1 cellular context compared by ENCODE assay signal in the genomic region with DNA sequence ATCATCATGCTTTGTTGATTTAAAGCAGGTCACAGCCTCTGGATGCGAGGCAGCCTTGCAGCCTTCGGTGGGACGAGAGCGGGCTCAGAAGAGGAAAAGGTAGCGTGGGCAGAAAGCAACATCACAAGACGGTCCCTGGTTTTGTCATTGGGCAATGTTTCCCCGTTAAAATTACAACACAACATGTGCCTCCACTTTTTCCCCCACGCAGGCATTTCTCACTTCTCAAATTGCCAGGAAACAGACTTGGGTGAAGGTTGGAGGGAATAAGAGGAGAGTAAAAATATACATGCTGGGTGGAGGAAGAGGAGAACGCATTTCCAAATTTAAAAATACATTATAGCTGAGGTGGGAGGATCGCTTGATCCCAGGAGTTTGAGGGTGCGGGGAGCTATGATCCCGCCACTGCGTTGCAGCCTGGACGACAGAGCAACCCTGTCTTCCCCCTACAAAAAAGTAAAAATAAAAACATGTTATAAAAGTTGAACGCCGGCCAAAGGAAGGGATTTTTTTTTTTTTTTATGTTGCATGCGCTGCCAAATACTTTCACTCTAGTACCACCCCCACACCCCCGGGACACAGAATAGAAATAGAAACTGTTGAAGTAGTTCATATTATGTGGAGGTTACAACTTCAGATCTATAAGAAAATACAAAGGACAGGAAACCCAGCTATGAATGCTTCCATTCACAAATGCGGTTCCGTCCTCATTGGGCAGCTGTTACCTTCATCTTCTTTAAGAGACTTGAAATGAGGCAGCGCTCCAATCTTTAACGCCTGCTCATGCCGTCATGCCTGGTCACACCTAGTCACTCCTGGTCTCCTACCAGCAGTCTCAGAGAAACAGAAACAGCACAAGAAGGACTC.
TF ChIP-seq lines count a peak whose summit lies in the region.

No MANE protein-coding gene starts in this region.

TF ChIP-seq in endothelial cell of umbilical vein, 7 proteins besides CTCF, POLR2A, EP300 and RAD21:
- no peak for TF ChIP-seq GATA2 (IDR thresholded peaks at IDR 0.05; ENCODE audit: insufficient read depth, insufficient read length, low read depth, low read length)
- no peak for TF ChIP-seq FOS (IDR thresholded peaks at IDR 0.05; ENCODE audit: borderline replicate concordance, insufficient read depth, low read length)
- no peak for TF ChIP-seq POLR2AphosphoS5 (IDR thresholded peaks at IDR 0.05; ENCODE audit: insufficient read depth, low read depth, low read length)
- no peak for TF ChIP-seq JUN (IDR thresholded peaks at IDR 0.05; ENCODE audit: borderline replicate concordance, insufficient read depth, insufficient read length, low read depth)
- TF ChIP-seq MYC (IDR thresholded peaks at IDR 0.05; ENCODE audit: low read depth, low read length) = no peak
- TF ChIP-seq, protein P1, sequence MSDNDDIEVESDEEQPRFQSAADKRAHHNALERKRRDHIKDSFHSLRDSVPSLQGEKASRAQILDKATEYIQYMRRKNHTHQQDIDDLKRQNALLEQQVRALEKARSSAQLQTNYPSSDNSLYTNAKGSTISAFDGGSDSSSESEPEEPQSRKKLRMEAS (IDR thresholded peaks at IDR 0.05; ENCODE audit: insufficient read depth, insufficient read length) = no peak
- TF ChIP-seq EZH2 (IDR thresholded peaks at IDR 0.05; ENCODE audit: borderline replicate concordance, low read depth, low read length, severe bottlenecking) = no peak
